8 cellular contexts compared by ENCODE assay signal in genomic region chr13:77330009-77330471, GRCh38. TPM values are rescaled to one million over a fixed set of nuclear protein-coding genes. Genes with fewer than 3 reads are reported as not detected.
A peak's percentile ranks its signal among the peaks of the same experiment; 100 is the strongest.
DNase-seq lines count a peak whose midpoint lies in the region; ATAC-seq and TF ChIP-seq lines count a peak whose summit lies in the region.

No MANE protein-coding gene starts in this region.

- peak overlapping the region; percentile 89 for H3K4me3 Mint-ChIP-seq in GM23338

- TF ChIP-seq POLR2A in gastroesophageal sphincter (IDR thresholded peaks at IDR 0.05), result no peak

- no peaks in the 10 kb centered on the region for H3K9me2 ChIP-seq in GM23338 (ENCODE audit: insufficient read depth)

- H3K36me3 ChIP-seq in GM23338 (ENCODE audit: insufficient read depth) (no peaks in the 10 kb centered on the region), gastroesophageal sphincter (no peaks in the 10 kb centered on the region), skeletal muscle satellite cell (ENCODE audit: insufficient read depth, low read length) (no peaks in the 10 kb centered on the region)

- peak overlapping the region; percentile 75 for H3K9ac ChIP-seq in skeletal muscle satellite cell (ENCODE audit: low read depth, low read length)

- H3K27me3 Mint-ChIP-seq in GM23338 (ENCODE audit: insufficient read depth, low read depth, poor library complexity), result peaks cover 19% of the 10 kb centered on the region

- peak overlapping the region; percentile 95 for H3K4me2 ChIP-seq in GM23338
- peak overlapping the region; percentile 90 for H3K4me2 ChIP-seq in skeletal muscle satellite cell (ENCODE audit: low read length)

- H3F3A ChIP-seq in GM23338 (replicated peaks; ENCODE audit: low read depth), result 0 out of 2 replicates have a peak, but pooled peaks cover 3% of the 10 kb centered on the region

- DNase-seq in GM23338 (ENCODE audit: low spot score) (no peak), NCI-H1417 treated with DMSO at 0.1 percent for 48 hours (lab: John Stamatoyannopoulos, UW) (no peak), NCI-H69 (lab: John Stamatoyannopoulos, UW) (no peak)

- TF ChIP-seq EP300 in gastroesophageal sphincter (IDR thresholded peaks at IDR 0.05), result no peak

- H3K79me2 ChIP-seq in GM23338 (replicated peaks; ENCODE audit: insufficient read depth), result peaks cover 13% of the 10 kb centered on the region

- peaks cover 6% of the 10 kb centered on the region; the same call in 1 of the 2 replicates for H4K20me1 ChIP-seq in GM23338 (replicated peaks; ENCODE audit: insufficient read depth)

- no peak overlapping the region for H3K27ac Mint-ChIP-seq in GM23338

- peaks cover 21% of the 10 kb centered on the region for H3K27me3 ChIP-seq in GM23338 (ENCODE audit: insufficient read depth)
- H3K27me3 ChIP-seq in gastroesophageal sphincter, result no peaks in the 10 kb centered on the region
- peaks cover 6% of the 10 kb centered on the region for H3K27me3 ChIP-seq in skeletal muscle satellite cell (ENCODE audit: control insufficient read depth, insufficient read depth, low read length)

- H3K27ac ChIP-seq in 22Rv1, result peak overlapping the region; percentile 100
- H3K27ac ChIP-seq in GM23338 (ENCODE audit: low read depth), result no peak overlapping the region
- H3K27ac ChIP-seq in VCaP, result peak overlapping the region; percentile 96
- peak overlapping the region; percentile 39 to 88 (median 85) for H3K27ac ChIP-seq in gastroesophageal sphincter

- H3K4me3 ChIP-seq in GM23338, result peak overlapping the region; percentile 93
- peak overlapping the region; percentile 54 to 84 for H3K4me3 ChIP-seq in gastroesophageal sphincter
- peak overlapping the region; percentile 87 for H3K4me3 ChIP-seq in skeletal muscle satellite cell (ENCODE audit: low read length)

- peaks cover 28% of the 10 kb centered on the region for H3K4me1 Mint-ChIP-seq in GM23338

- no peaks in the 10 kb centered on the region for H3K9me3 ChIP-seq in gastroesophageal sphincter
- H3K9me3 ChIP-seq in skeletal muscle satellite cell (replicated peaks; ENCODE audit: low read length), result no peaks in the 10 kb centered on the region

- ATAC-seq in GM23338, result no peak
- no peak for ATAC-seq in gastroesophageal sphincter
- no peak for ATAC-seq in HG03439 (IDR thresholded peaks at IDR 0.05; ENCODE audit: unreplicated experiment)

- TF ChIP-seq CTCF in 22Rv1 (IDR thresholded peaks at IDR 0.05), result no peak
- no peak for TF ChIP-seq CTCF in GM23338 (conservative IDR thresholded peaks at IDR 0.05; ENCODE audit: low read depth in 2 of 2)
- TF ChIP-seq CTCF in VCaP (conservative IDR thresholded peaks at IDR 0.05), result no peak
- no peak for TF ChIP-seq CTCF in gastroesophageal sphincter (IDR thresholded peaks at IDR 0.05)

- peaks cover 30% of the 10 kb centered on the region for H3K4me1 ChIP-seq in GM23338 (ENCODE audit: insufficient read depth)
- peaks cover 0 to 31% (median 0%) of the 10 kb centered on the region in 3 donors for H3K4me1 ChIP-seq in gastroesophageal sphincter
- peaks cover 15% of the 10 kb centered on the region for H3K4me1 ChIP-seq in skeletal muscle satellite cell (ENCODE audit: control insufficient read depth, insufficient read depth, low read length)

- 4 to 8% methylated on average over 7 to 10 of the region's 10 CpGs for WGBS in gastroesophageal sphincter (ENCODE audit: low coverage in 1 of 2), 2 donors

- H3K9me3 Mint-ChIP-seq in GM23338, result no peaks in the 10 kb centered on the region; the same call in 2 of the 3 replicates

- H3K36me3 Mint-ChIP-seq in GM23338 (ENCODE audit: low read depth), result no peaks in the 10 kb centered on the region

- H2AFZ ChIP-seq in GM23338, result peak overlapping the region; percentile 100

TF ChIP-seq in GM23338, 12 proteins besides CTCF, POLR2A, EP300 and RAD21:
- no peak for TF ChIP-seq JUNB (IDR thresholded peaks at IDR 0.05; ENCODE audit: unreplicated experiment)
- no peak for TF ChIP-seq CREB1 (CRISPR knock-in tag; IDR thresholded peaks at IDR 0.05; ENCODE audit: low read depth)
- no peak for TF ChIP-seq ZNF331 (CRISPR knock-in tag; IDR thresholded peaks at IDR 0.05; ENCODE audit: low read depth)
- TF ChIP-seq NANOG (IDR thresholded peaks at IDR 0.05; ENCODE audit: borderline replicate concordance), result no peak

RNA-seq across cellular contexts. Expression of gene MYCBP2, which starts 3.1 kb away (rescaled TPM):
- 77.2 and 78.0 TPM in 2 replicates for total RNA-seq in GM23338 (2014; rRNA removed; shearing (Covaris generic))
- polyA plus RNA-seq in GM23338 (2016; fragmentation: Nextera tagmentation; extraction: Ambion mirVana), result 38.5 and 54.6 TPM in 2 replicates
- total RNA-seq in gastroesophageal sphincter, result 100 to 1,000 TPM; 116 to 148 (median 119) TPM
- 67.5 and 74.3 TPM in 2 replicates for total RNA-seq in skeletal muscle satellite cell (2012; rRNA removed)
